ENCODE assay signal across 9 cellular contexts in genomic region chr4:39697740-39698423, GRCh38. TPM values are rescaled to one million over a fixed set of nuclear protein-coding genes. Genes with fewer than 3 reads are reported as not detected.
A peak's percentile ranks its signal among the peaks of the same experiment; 100 is the strongest.
DNase-seq lines count a peak whose midpoint lies in the region; ATAC-seq, FAIRE-seq and TF ChIP-seq lines count a peak whose summit lies in the region.
"Had no signal": no experiment of that assay in that cellular context is flagged by ENCODE, and none has a peak within 500 bp of the region (broad histone marks: within the 10 kb centered on the region; RNA-seq: fewer than 3 reads in every experiment).

Gene UBE2K (plus strand): TSS chr4:39698136. CDS start chr4:39698328, 192 bp downstream.

- H3K27ac ChIP-seq in left lung, result peak within 1 kb of the TSS; percentile 96 to 97

- H3K36me3 ChIP-seq in left lung, result peaks cover 0 to 10% of the 10 kb centered on the region in 2 donors

- H3K9me3 ChIP-seq in left lung, result no peaks in the 10 kb centered on the region

- H3K27me3 ChIP-seq in left lung, result no peaks in the 10 kb centered on the region

- intact Hi-C loops in left lung (cut with DNase I), result loop anchor here in 1 of 2 donors (10.0 kb wide), 1 partner anchor 277 kb away; the partner anchor contains the start of gene PDS5A

- ATAC-seq in HG03442 (IDR thresholded peaks at IDR 0.05; ENCODE audit: unreplicated experiment) (peak; percentile 85), left lung (peak; percentile 97)

- FAIRE-seq in GM19239 (lab: Jason Lieb, UNC), result peak; percentile 58
- FAIRE-seq: colon had no signal

- H3K4me1 ChIP-seq in left lung, result peaks cover 18 to 41% of the 10 kb centered on the region in 2 donors

- TF ChIP-seq CTCF in left lung (IDR thresholded peaks at IDR 0.05), result no peak

- peak within 1 kb of the TSS; percentile 78 to 94 for H3K4me3 ChIP-seq in left lung

- DNase-seq in Ammon's horn (ENCODE audit: low spot score) (peak; percentile 83), GM19239 (ENCODE audit: insufficient read length, low spot score) (peak; percentile 80), NCI-H526 (lab: John Stamatoyannopoulos, UW) (peak; percentile 64 to 94), dedifferentiated amniotic fluid mesenchymal stem cell (ENCODE audit: extremely low spot score) (peak; percentile 82), left lung (peak; percentile 91 to 99)
- DNase-seq in activated CD4-positive, alpha-beta T cell treated with anti-CD3 and anti-CD28 coated beads, Interleukin-2, amount 50 U/mL, for 1 hour, result peak; percentile 88
- DNase-seq in stimulated activated CD4-positive, alpha-beta T cell treated with anti-CD3 and anti-CD28 coated beads, Interleukin-2, amount 100 ng/mL, for 48 hours, result peak; percentile 86 to 88

RNA-seq across cellular contexts. Expression of gene UBE2K, which starts in this region (rescaled TPM):
- total RNA-seq in left lung, result 10 to 100 TPM; 54.5 to 78.6 TPM

Comparison
In these comparisons a context has a peak if more than half of its experiments do, and no peak if none do; other contexts are left out.
1. Peak in every context shown above with its lines: DNase-seq, ATAC-seq, H3K4me3 ChIP-seq and H3K27ac ChIP-seq.